In the genomic region with DNA sequence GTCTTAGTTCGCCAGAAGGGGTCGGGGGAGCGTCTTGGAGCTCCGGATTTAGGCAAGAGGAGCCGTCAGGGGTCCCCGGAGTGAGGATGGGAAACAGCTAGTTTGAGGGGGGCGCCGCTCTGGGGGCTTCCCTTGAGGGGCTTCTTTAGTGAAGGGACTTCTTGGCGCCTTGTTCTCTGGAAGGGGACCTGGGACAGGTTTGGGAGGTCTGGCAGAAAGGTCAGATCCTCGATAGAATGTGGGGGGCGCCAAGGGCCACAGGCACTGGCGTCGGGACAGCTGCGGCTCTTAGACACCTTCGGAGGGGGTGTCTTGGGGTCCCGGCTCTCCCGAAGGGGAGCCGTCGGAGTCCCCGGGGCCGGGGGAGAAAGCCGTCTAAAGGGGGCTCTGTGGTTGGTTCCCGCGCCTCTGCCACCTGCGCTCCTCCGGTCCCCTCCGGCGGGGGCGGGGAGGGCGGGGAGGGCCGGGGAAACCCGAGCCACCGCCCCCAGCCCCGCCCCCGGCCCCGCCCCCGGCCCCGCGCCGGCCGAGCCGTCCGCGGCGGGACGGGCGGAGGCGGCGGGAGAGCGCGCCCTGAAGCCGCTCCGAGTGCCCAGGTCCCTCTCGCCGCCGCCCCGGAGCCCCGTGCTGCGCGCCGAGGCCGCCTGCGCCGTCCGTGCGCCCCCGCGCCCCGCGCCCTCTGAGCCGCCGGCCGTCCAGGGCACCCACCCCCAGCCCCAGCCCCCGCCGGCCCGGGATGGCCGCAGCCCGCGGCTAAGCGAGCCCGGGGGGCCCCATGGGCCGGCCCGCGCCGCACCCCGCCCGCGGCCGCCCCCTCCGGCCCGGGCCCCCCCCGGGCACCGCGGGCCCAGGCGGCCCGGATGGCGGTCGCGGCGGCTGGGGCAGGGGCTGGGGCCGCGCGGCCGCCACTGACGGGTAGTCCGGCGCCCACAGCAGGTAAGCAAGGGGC, we compare ENCODE assay signal across 8 cellular contexts. TPM values are rescaled to one million over a fixed set of nuclear protein-coding genes. Genes with fewer than 3 reads are reported as not detected.
DNase-seq lines count a peak whose midpoint lies in the region; ATAC-seq and TF ChIP-seq lines count a peak whose summit lies in the region.

TSS of gene NRTN (plus strand) at position 552 of the 949 bp plus-strand sequence. CDS start 19,099 bp downstream, outside the sequence.

- H3K4me1 ChIP-seq in PC-9 (replicated peaks; ENCODE audit: insufficient read depth) (no peaks in the 10 kb centered on the region), uterus (no peaks in the 10 kb centered on the region)

- no peaks in the 10 kb centered on the region for H3K9me2 ChIP-seq in PC-9 (ENCODE audit: insufficient read depth)

- H3K4me2 ChIP-seq in PC-9: peak within 1 kb of the TSS; percentile 78

- H3K27ac ChIP-seq in PC-9 (no peak within 1 kb of the TSS), uterus (no peak within 1 kb of the TSS)

- no peaks in the 10 kb centered on the region for H4K20me1 ChIP-seq in PC-9 (ENCODE audit: insufficient read depth)

- intact Hi-C loops in PC-9 (cut with micrococcal nuclease; ENCODE audit: unreplicated experiment): loop anchor here (1.0 to 10.0 kb wide), 3 partner anchors 88 to 220 kb away; no protein-coding TSS in a partner anchor
- intact Hi-C loops in uterus (cut with DNase I; ENCODE audit: low total_unique reads): no loop called here
- intact Hi-C loops in posterior cingulate gyrus (cut with DNase I): no loop called here

- peak within 1 kb of the TSS; percentile 16 for H3K27ac Mint-ChIP-seq in activated naive CD8-positive, alpha-beta T cell
- peak within 1 kb of the TSS; percentile 19 for H3K27ac Mint-ChIP-seq in stimulated activated memory B cell treated with anti-CD40 and anti-IgM and Interleukin-4, amounts not matched to agents 10 μg/mL and 1 μg/mL and 100 μg/mL, for 72 hours

- peak within 1 kb of the TSS; percentile 37; the same call in 1 of the 2 replicates for H3K4me3 ChIP-seq in PC-9
- H3K4me3 ChIP-seq in uterus: no peak within 1 kb of the TSS

- no peaks in the 10 kb centered on the region for H3K79me2 ChIP-seq in PC-9 (ENCODE audit: low read depth)

- H3K36me3 ChIP-seq in PC-9 (ENCODE audit: low read depth) (no peaks in the 10 kb centered on the region), uterus (no peaks in the 10 kb centered on the region)

- TF ChIP-seq CTCF in GM20000 (IDR thresholded peaks at IDR 0.05; ENCODE audit: extremely low read depth, missing control alignments): no peak
- no peak for TF ChIP-seq CTCF in PC-9 (conservative IDR thresholded peaks at IDR 0.05)
- no peak for TF ChIP-seq CTCF in uterus (IDR thresholded peaks at IDR 0.05)

- H3F3A ChIP-seq in PC-9 (ENCODE audit: insufficient read depth, low read depth): no peaks in the 10 kb centered on the region; the same call in 1 of the 2 replicates

- peaks cover 3% of the 10 kb centered on the region for H3K27me3 Mint-ChIP-seq in activated naive CD8-positive, alpha-beta T cell
- peaks cover 50% of the 10 kb centered on the region for H3K27me3 Mint-ChIP-seq in stimulated activated memory B cell treated with anti-CD40 and anti-IgM and Interleukin-4, amounts not matched to agents 10 μg/mL and 1 μg/mL and 100 μg/mL, for 72 hours

- H2AFZ ChIP-seq in PC-9: no peak within 1 kb of the TSS

- TF ChIP-seq POLR2A in uterus (IDR thresholded peaks at IDR 0.05): no peak

- CTCF ChIA-PET in PC-9 (lab: Charles Lee): interaction anchor here (0.6 to 1.5 kb wide), 8 partner anchors 14 to 554 kb away, joined by 3 to 13 read pairs (median 5); partner anchors contain the start of genes DUS3L and NDUFA11

- H3K27me3 ChIP-seq in PC-9 (ENCODE audit: insufficient read depth, low read depth) (0 out of 2 replicates have a peak, but pooled peaks cover 8% of the 10 kb centered on the region), uterus (peaks cover 11 to 26% of the 10 kb centered on the region in 2 donors)

- H3K36me3 Mint-ChIP-seq in activated naive CD8-positive, alpha-beta T cell: no peaks in the 10 kb centered on the region
- no peaks in the 10 kb centered on the region for H3K36me3 Mint-ChIP-seq in stimulated activated memory B cell treated with anti-CD40 and anti-IgM and Interleukin-4, amounts not matched to agents 10 μg/mL and 1 μg/mL and 100 μg/mL, for 72 hours

- no TSS peak for BruUV-seq in PC-9 (replicated peaks; lab: Mats Ljungman, UMichigan)

- H3K9me3 Mint-ChIP-seq in activated naive CD8-positive, alpha-beta T cell (ENCODE audit: low read depth): no peaks in the 10 kb centered on the region
- H3K9me3 Mint-ChIP-seq in stimulated activated memory B cell treated with anti-CD40 and anti-IgM and Interleukin-4, amounts not matched to agents 10 μg/mL and 1 μg/mL and 100 μg/mL, for 72 hours: peaks cover 2% of the 10 kb centered on the region

- peaks cover 20% of the 10 kb centered on the region for H3K4me1 Mint-ChIP-seq in activated naive CD8-positive, alpha-beta T cell (ENCODE audit: low read depth)
- H3K4me1 Mint-ChIP-seq in stimulated activated memory B cell treated with anti-CD40 and anti-IgM and Interleukin-4, amounts not matched to agents 10 μg/mL and 1 μg/mL and 100 μg/mL, for 72 hours: peaks cover 25% of the 10 kb centered on the region

- no peaks in the 10 kb centered on the region for H3K9me3 ChIP-seq in PC-9 (ENCODE audit: insufficient read depth, low read depth)
- H3K9me3 ChIP-seq in uterus: no peaks in the 10 kb centered on the region

- H3K4me3 Mint-ChIP-seq in activated naive CD8-positive, alpha-beta T cell: peak within 1 kb of the TSS; percentile 79
- peak within 1 kb of the TSS; percentile 59 for H3K4me3 Mint-ChIP-seq in stimulated activated memory B cell treated with anti-CD40 and anti-IgM and Interleukin-4, amounts not matched to agents 10 μg/mL and 1 μg/mL and 100 μg/mL, for 72 hours

- peak; percentile 93 for DNase-seq in GM20000 (ENCODE audit: low spot score)
- DNase-seq in PC-9: peak in 1 of 2 experiments; percentile 33
- DNase-seq in iPS-NIHi11 (ENCODE audit: low spot score): peak; percentile 86
- no peak for DNase-seq in uterus
- DNase-seq in posterior cingulate gyrus: no peak

- POLR2A ChIA-PET in PC-9 (lab: Charles Lee; ENCODE audit: unreplicated experiment): interaction anchor here (0.6 kb wide), 1 partner anchor 1590 kb away, joined by 3 read pairs; no protein-coding TSS in a partner anchor

- ATAC-seq in stimulated activated memory B cell treated with anti-CD40 and anti-IgM and Interleukin-4, amounts not matched to agents 10 μg/mL and 1 μg/mL and 100 μg/mL, for 72 hours: peak; percentile 42
- no peak for ATAC-seq in HG03432 (IDR thresholded peaks at IDR 0.05; ENCODE audit: unreplicated experiment)

RNA-seq across cellular contexts. Expression of gene NRTN, which starts in this region (rescaled TPM):
- 1.9 and 3.5 TPM in 2 replicates for total RNA-seq in PC-9 (2021)
- under 1 TPM in 1 of 4 donors, not detected in 3; 0.35 TPM for total RNA-seq in uterus

Comparison
In these comparisons a context has a peak if more than half of its experiments do, and no peak if none do; other contexts are left out.
1. DNase-seq: peak in GM20000 (single experiment) and iPS-NIHi11 (single experiment); none in uterus (0 of 2) and posterior cingulate gyrus (0 of 10).